23 cellular contexts compared by ENCODE assay signal in the genomic region with DNA sequence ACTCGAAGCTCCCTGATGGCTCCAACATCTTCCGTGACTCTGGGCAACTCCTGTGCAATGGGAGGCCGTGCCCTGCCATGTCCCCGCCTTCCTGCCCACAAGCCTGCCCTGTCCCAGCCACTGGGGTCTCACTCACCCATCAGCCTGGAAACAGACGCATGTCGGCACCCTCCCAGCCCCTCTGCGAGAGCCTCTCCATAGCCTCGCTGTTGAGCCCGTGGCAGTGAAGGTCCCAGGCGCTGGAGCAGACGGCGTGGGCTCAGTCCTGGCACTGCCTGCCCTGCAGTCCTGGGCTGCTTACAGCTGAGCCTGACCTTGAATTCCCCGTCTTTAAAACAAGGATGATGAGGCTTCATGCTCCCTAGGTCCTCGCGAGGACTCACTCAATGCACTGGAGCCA. TPM values are rescaled to one million over a fixed set of nuclear protein-coding genes. Genes with fewer than 3 reads are reported as not detected.
"Had no signal": no experiment of that assay in that cellular context is flagged by ENCODE, and none has a peak within 500 bp of the region (broad histone marks: within the 10 kb centered on the region; RNA-seq: fewer than 3 reads in every experiment).

No MANE protein-coding gene starts in this region.

- H3K4me3 ChIP-seq: ascending aorta, body of pancreas, Peyer's patch, SJCRH30 had no signal

- H3K9me3 ChIP-seq: ascending aorta, body of pancreas, Peyer's patch, SJCRH30, SK-N-SH had no signal

- H3K27me3 Mint-ChIP-seq: activated T-cell treated with anti-CD3 and anti-CD28 coated beads, Interleukin-2, amount 50 U/mL, for 24 hours had no signal

- H3K27me3 ChIP-seq: ascending aorta, body of pancreas, Peyer's patch, SJCRH30 had no signal

- H3K27ac ChIP-seq: ascending aorta, body of pancreas, KMS-11, Peyer's patch, RWPE1, SJCRH30 had no signal

- H3K4me3 Mint-ChIP-seq: activated T-helper 1 cell treated with anti-CD3 and anti-CD28 coated beads, Interleukin-12 subunit alpha, Interleukin-12 subunit beta, Interleukin-2, Interleukin-4 antibody, amounts not matched to agents 30 ng/mL and 10 ng/mL and 1 ng/mL, durations not matched to agents 14 hours and 24 hours and 36 hours; T-helper 2 cell treated with Interferon-gamma antibody and Interleukin-4, amounts not matched to agents 5 μg/mL and 100 μg/mL, for 36 hours had no signal

- H3K4me1 ChIP-seq: ascending aorta had no signal

- H3K9ac ChIP-seq: KMS-11, SK-N-SH had no signal

- ATAC-seq: activated CD4-positive, CD25-positive, alpha-beta regulatory T cell treated with anti-CD3 and anti-CD28 coated beads, Interleukin-2, amount 50 U/mL, for 24 hours; activated CD8-positive, alpha-beta memory T cell treated with anti-CD3 and anti-CD28 coated beads, Interleukin-2, amount 10 ng/mL, durations not matched to agents 7 days and 5 days; activated naive CD8-positive, alpha-beta T cell treated with anti-CD3 and anti-CD28 coated beads, Interleukin-2, amount 50 U/mL, for 24 hours; body of pancreas had no signal

- H3K4me2 ChIP-seq: KMS-11, SK-N-SH had no signal

- DNase-seq: activated CD4-positive, alpha-beta T cell treated with anti-CD3 and anti-CD28 coated beads for 4 hours; activated CD4-positive, alpha-beta T cell treated with anti-CD3 and anti-CD28 coated beads, Interleukin-2, amount 50 U/mL, for 4 hours; activated CD8-positive, alpha-beta memory T cell treated with anti-CD3 and anti-CD28 coated beads, Interleukin-2, amount 10 ng/mL, durations not matched to agents 7 days and 5 days; activated effector memory CD4-positive, alpha-beta T cell treated with anti-CD3 and anti-CD28 coated beads, Interleukin-2, amount 50 U/mL, for 16 hours; amniotic stem cell; body of pancreas; NCI-H1105 treated with DMSO at 0.1 percent for 48 hours; NCI-H146; NCI-H187 treated with DMSO at 0.1 percent for 48 hours; NCI-H446; Peyer's patch; Right ventricle myocardium superior; SJCRH30; SK-N-SH; T-helper 1 cell had no signal

- H3K36me3 ChIP-seq: ascending aorta, Peyer's patch, SJCRH30 had no signal

RNA-seq across cellular contexts. Expression of gene MCF2L, which starts 37.0 kb away (rescaled TPM):
- total RNA-seq: activated T-helper 1 cell treated with anti-CD3 and anti-CD28 coated beads, Interleukin-12 subunit alpha, Interleukin-12 subunit beta, Interleukin-2, Interleukin-4 antibody, amounts not matched to agents 30 ng/mL and 10 ng/mL and 1 ng/mL, durations not matched to agents 14 hours and 24 hours and 36 hours had no signal
